In genomic region chr7:106071999-106072714, GRCh38 we compare ENCODE assay signal across 8 cellular contexts. TPM values are rescaled to one million over a fixed set of nuclear protein-coding genes. Genes with fewer than 3 reads are reported as not detected.
DNase-seq lines count a peak whose midpoint lies in the region; ATAC-seq and TF ChIP-seq lines count a peak whose summit lies in the region.

No MANE protein-coding gene starts in this region.

- no peak for DNase-seq in activated T-cell treated with anti-CD3 and anti-CD28 coated beads, Interleukin-2, amount 50 U/mL, for 4 hours
- DNase-seq in activated T-cell treated with anti-CD3 and anti-CD28 coated beads for 4 hours (no peak), NCI-H2171 treated with DMSO at 0.1 percent for 48 hours (lab: John Stamatoyannopoulos, UW) (peak; percentile 96), MCF 10A (ENCODE audit: unreplicated experiment) (peak; percentile 53), GM19240 (ENCODE audit: insufficient read length, low spot score) (no peak)
- DNase-seq in naive thymus-derived CD8-positive, alpha-beta T cell, result no peak

- BruUV-seq in MCF 10A (replicated peaks; lab: Mats Ljungman, UMichigan), result no TSS peak

- POLR2A ChIA-PET in MCF 10A (lab: Yijun Ruan, JAX), result interaction anchor here (0.6 to 8.4 kb wide), 13 partner anchors 9 to 854 kb away, joined by 3 to 139 read pairs (median 23); partner anchors contain the start of gene SYPL1
- POLR2A ChIA-PET in naive thymus-derived CD8-positive, alpha-beta T cell (lab: Charles Lee), result interaction anchor here (0.7 to 6.6 kb wide), 15 partner anchors 10 to 1059 kb away, joined by 3 to 149 read pairs (median 4); partner anchors contain the start of genes KMT2E, NAMPT and SYPL1

- CTCF ChIA-PET in MCF 10A (lab: Yijun Ruan, JAX), result interaction anchor here (0.5 to 6.2 kb wide), 12 partner anchors 9 to 95 kb away, joined by 3 to 39 read pairs (median 4); partner anchors contain the start of gene SYPL1

- H3K4me3 Mint-ChIP-seq in activated T-cell treated with anti-CD3 and anti-CD28 coated beads, Interleukin-2, amount 50 U/mL, for 4 hours, result peak overlapping the region; percentile 74
- H3K4me3 Mint-ChIP-seq in MCF 10A (ENCODE audit: unreplicated experiment), result no peak overlapping the region
- peak overlapping the region; percentile 69 to 84 (median 78) for H3K4me3 Mint-ChIP-seq in naive thymus-derived CD8-positive, alpha-beta T cell

- no peaks in the 10 kb centered on the region for H3K27me3 Mint-ChIP-seq in activated T-cell treated with anti-CD3 and anti-CD28 coated beads, Interleukin-2, amount 50 U/mL, for 4 hours (ENCODE audit: low read depth)
- no peaks in the 10 kb centered on the region for H3K27me3 Mint-ChIP-seq in MCF 10A (ENCODE audit: insufficient read depth, unreplicated experiment)
- no peaks in the 10 kb centered on the region for H3K27me3 Mint-ChIP-seq in naive thymus-derived CD8-positive, alpha-beta T cell

- H3K36me3 Mint-ChIP-seq in activated T-cell treated with anti-CD3 and anti-CD28 coated beads, Interleukin-2, amount 50 U/mL, for 4 hours (ENCODE audit: insufficient read depth), result no peaks in the 10 kb centered on the region
- peaks cover 18% of the 10 kb centered on the region for H3K36me3 Mint-ChIP-seq in MCF 10A (ENCODE audit: insufficient read depth, unreplicated experiment)
- no peaks in the 10 kb centered on the region for H3K36me3 Mint-ChIP-seq in naive thymus-derived CD8-positive, alpha-beta T cell

- TF ChIP-seq CTCF in MCF 10A (IDR thresholded peaks at IDR 0.05; ENCODE audit: unreplicated experiment), result no peak

- no peaks in the 10 kb centered on the region for H3K9me3 Mint-ChIP-seq in activated T-cell treated with anti-CD3 and anti-CD28 coated beads, Interleukin-2, amount 50 U/mL, for 4 hours
- H3K9me3 Mint-ChIP-seq in MCF 10A (ENCODE audit: unreplicated experiment), result no peaks in the 10 kb centered on the region
- H3K9me3 Mint-ChIP-seq in naive thymus-derived CD8-positive, alpha-beta T cell, result no peaks in the 10 kb centered on the region

- H3K27ac Mint-ChIP-seq in MCF 10A (ENCODE audit: low read depth, unreplicated experiment), result peak overlapping the region; percentile 49
- peak overlapping the region; percentile 94 to 99 (median 96) for H3K27ac Mint-ChIP-seq in naive thymus-derived CD8-positive, alpha-beta T cell

- intact Hi-C loops in MCF 10A (cut with micrococcal nuclease), result no loop called here

- peak; percentile 6 to 9 for ATAC-seq in activated T-cell treated with anti-CD3 and anti-CD28 coated beads, Interleukin-2, amount 50 U/mL, for 4 hours
- ATAC-seq in naive thymus-derived CD8-positive, alpha-beta T cell, result peak; percentile 7 to 28
- ATAC-seq in GM18907 (IDR thresholded peaks at IDR 0.05; ENCODE audit: unreplicated experiment) (no peak), GM19023 (IDR thresholded peaks at IDR 0.05; ENCODE audit: unreplicated experiment) (no peak)

- peaks cover 46% of the 10 kb centered on the region for H3K4me1 Mint-ChIP-seq in activated T-cell treated with anti-CD3 and anti-CD28 coated beads, Interleukin-2, amount 50 U/mL, for 4 hours (ENCODE audit: low read depth)
- H3K4me1 Mint-ChIP-seq in MCF 10A (ENCODE audit: insufficient read depth, unreplicated experiment), result peaks cover 49% of the 10 kb centered on the region
- H3K4me1 Mint-ChIP-seq in naive thymus-derived CD8-positive, alpha-beta T cell, result peaks cover 34 to 85% (median 70%) of the 10 kb centered on the region in 4 donors

RNA-seq across cellular contexts. Expression of gene SYPL1, which starts 40.0 kb away (rescaled TPM):
- 10 to 100 TPM; 20.0 to 24.1 (median 21.5) TPM for total RNA-seq in activated T-cell treated with anti-CD3 and anti-CD28 coated beads, Interleukin-2, amount 50 U/mL, for 4 hours
- 77.6 and 92.1 TPM in 2 replicates for total RNA-seq in MCF 10A (2022)
- total RNA-seq in naive thymus-derived CD8-positive, alpha-beta T cell, result 10 to 100 TPM; 56.8 to 58.4 TPM
- polyA plus RNA-seq in naive thymus-derived CD8-positive, alpha-beta T cell, result 10 to 100 TPM; 67.5 to 78.4 (median 68.8) TPM

Comparison
In these comparisons a context has a peak if more than half of its experiments do, and no peak if none do; other contexts are left out.
1. ATAC-seq: peak in activated T-cell treated with anti-CD3 and anti-CD28 coated beads, Interleukin-2, amount 50 U/mL, for 4 hours (2 of 2) and naive thymus-derived CD8-positive, alpha-beta T cell (2 of 2); none in GM18907 (single experiment) and GM19023 (single experiment).
2. DNase-seq: peak in NCI-H2171 treated with DMSO at 0.1 percent for 48 hours (single experiment) and MCF 10A (single experiment); none in activated T-cell treated with anti-CD3 and anti-CD28 coated beads, Interleukin-2, amount 50 U/mL, for 4 hours (single experiment), activated T-cell treated with anti-CD3 and anti-CD28 coated beads for 4 hours (single experiment), naive thymus-derived CD8-positive, alpha-beta T cell (0 of 10) and GM19240 (single experiment).